1 cellular context compared by ENCODE assay signal in genomic region chr11:86172894-86173293, GRCh38.
TF ChIP-seq lines count a peak whose summit lies in the region.

No MANE protein-coding gene starts in this region.

TF ChIP-seq in K562, 482 proteins besides CTCF, POLR2A, EP300 and RAD21 (continued from another document and continues in another):
- TF ChIP-seq CUX1 (CRISPR knock-in tag; IDR thresholded peaks at IDR 0.05) (no peak), E4F1 (CRISPR knock-in tag; IDR thresholded peaks at IDR 0.05; ENCODE audit: borderline replicate concordance) (no peak), CEBPZ (IDR thresholded peaks at IDR 0.05; ENCODE audit: borderline replicate concordance, low read depth, low read length) (no peak), ZNF324 (CRISPR knock-in tag; IDR thresholded peaks at IDR 0.05) (no peak), IRF1 (CRISPR knock-in tag; IDR thresholded peaks at IDR 0.05; ENCODE audit: borderline replicate concordance) (no peak), BCLAF1 (IDR thresholded peaks at IDR 0.05; ENCODE audit: borderline replicate concordance in 1 of 2, control insufficient read depth in 1 of 2, low read depth in 2 of 2, low read length in 1 of 2) (no peak), ZNF408 (CRISPR knock-in tag; IDR thresholded peaks at IDR 0.05; ENCODE audit: low read depth) (no peak), ZNF655 (CRISPR knock-in tag; IDR thresholded peaks at IDR 0.05) (no peak), SREBF2 (CRISPR knock-in tag; IDR thresholded peaks at IDR 0.05) (no peak), ZNF124 (CRISPR knock-in tag; IDR thresholded peaks at IDR 0.05) (no peak), MBD1 (CRISPR knock-in tag; IDR thresholded peaks at IDR 0.05) (no peak), PBX2 (CRISPR knock-in tag; IDR thresholded peaks at IDR 0.05; ENCODE audit: low read depth) (no peak), PBX2 (tag; conservative IDR thresholded peaks at IDR 0.05; ENCODE audit: low read depth) (no peak), NFE2L1 (tag; IDR thresholded peaks at IDR 0.05; ENCODE audit: borderline replicate concordance, low read depth) (no peak), CHCHD3 (CRISPR knock-in tag; IDR thresholded peaks at IDR 0.05) (no peak), ZZZ3 (IDR thresholded peaks at IDR 0.05) (no peak), TEAD4 (IDR thresholded peaks at IDR 0.05; ENCODE audit: low read length) (no peak), TEAD4 (CRISPR knock-in tag; IDR thresholded peaks at IDR 0.05; ENCODE audit: borderline replicate concordance) (no peak), ELF4 (CRISPR knock-in tag; IDR thresholded peaks at IDR 0.05) (0 out of 2 replicates have a peak, but pooled peaks have one; percentile 62), MTA1 (IDR thresholded peaks at IDR 0.05; ENCODE audit: borderline replicate concordance) (peak; percentile 21; the same call in 1 of the 2 replicates), ATF3 (IDR thresholded peaks at IDR 0.05) (peak; percentile 37; the same call in 1 of the 2 replicates), ATF3 (CRISPR knock-in tag; conservative IDR thresholded peaks at IDR 0.05) (no peak), HDAC8 (tag; IDR thresholded peaks at IDR 0.05) (no peak), ZNF778 (CRISPR knock-in tag; IDR thresholded peaks at IDR 0.05) (no peak), ADNP (tag; IDR thresholded peaks at IDR 0.05) (0 out of 2 replicates have a peak, but pooled peaks have one; percentile 14), TFAP4 (CRISPR knock-in tag; IDR thresholded peaks at IDR 0.05; ENCODE audit: borderline replicate concordance) (no peak), TFAM (CRISPR knock-in tag; conservative IDR thresholded peaks at IDR 0.05) (no peak)
